Comparison of ENCODE assay signal across 7 cellular contexts in the genomic region with DNA sequence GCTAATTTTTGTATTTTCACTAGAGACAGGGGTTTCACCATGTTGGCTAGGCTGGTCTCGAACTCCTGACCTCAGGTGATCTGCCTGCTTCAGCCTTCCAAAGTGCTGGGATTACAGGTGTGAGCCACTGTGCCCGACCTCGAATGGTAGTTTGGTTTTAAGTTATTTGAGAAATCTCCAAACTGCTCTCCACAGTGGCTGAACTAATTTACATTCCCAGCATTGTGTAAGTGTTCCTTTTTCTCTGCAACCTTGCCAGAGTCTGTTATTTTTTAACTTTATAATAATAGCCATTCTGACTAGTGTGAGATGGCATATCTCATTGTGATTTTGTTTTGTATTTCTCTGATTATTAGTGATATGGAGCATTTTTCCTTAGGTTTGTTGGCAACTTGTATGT. TPM values are rescaled to one million over a fixed set of nuclear protein-coding genes. Genes with fewer than 3 reads are reported as not detected.
DNase-seq lines count a peak whose midpoint lies in the region; ATAC-seq, FAIRE-seq and TF ChIP-seq lines count a peak whose summit lies in the region.
"Not testable (repeated sequence)": the region's sequence is repeated elsewhere in the genome, so short reads cannot be mapped to it uniquely, and the experiment has no call there.
"Had no signal": no experiment of that assay in that cellular context is flagged by ENCODE, and none has a peak within 500 bp of the region (broad histone marks: within the 10 kb centered on the region; RNA-seq: fewer than 3 reads in every experiment).

No MANE protein-coding gene starts in this region.

- H3K4me3 ChIP-seq in epithelial cell of proximal tubule (ENCODE audit: low read depth, low read length); pancreas: not testable (repeated sequence)

- not testable (repeated sequence) for H3K79me1 ChIP-seq in H9 (ENCODE audit: insufficient read depth, low read depth, low read length, poor library complexity, severe bottlenecking)

- not testable (repeated sequence) for H3K27ac ChIP-seq in H9 (ENCODE audit: insufficient read length, low read depth, low read length); pancreas

- H3K4me1 Mint-ChIP-seq in H9 (peaks cover 18 to 24% of the 10 kb centered on the region in 2 experiments), chondrocyte (ENCODE audit: low read depth) (peaks cover 69% of the 10 kb centered on the region)

- intact Hi-C loops in pancreas (cut with DNase I) = not testable (repeated sequence)

- not testable (repeated sequence) for H2BK5ac ChIP-seq in H9 (ENCODE audit: insufficient read length, low read length)

- H3K4ac ChIP-seq in H9 (ENCODE audit: low read depth, low read length) = not testable (repeated sequence)

- no CpG with 5 or more reads among the region's 3 CpGs for WGBS in H9 (ENCODE audit: extremely low coverage, insufficient read length, low lambda C conversion rate)
- WGBS in pancreas, 2 donors = 38 to 43% methylated on average over 3 of the region's 3 CpGs

- not testable (repeated sequence) for H2BK15ac ChIP-seq in H9 (ENCODE audit: low read depth, low read length)

- not testable (repeated sequence) for H3K23ac ChIP-seq in H9 (ENCODE audit: insufficient read length, low read depth, low read length)

- not testable (repeated sequence) for H3K27me3 ChIP-seq in H9 (ENCODE audit: insufficient read depth, low read length); pancreas

- H3K23me2 ChIP-seq in H9 (ENCODE audit: insufficient read length, low read depth, low read length, poor library complexity, severe bottlenecking) = not testable (repeated sequence)

- peak overlapping the region in 2 of 3 experiments; percentile 15 to 17; a peak in 2 of 7 replicates for H3K27ac Mint-ChIP-seq in H9
- H3K27ac Mint-ChIP-seq in chondrocyte (ENCODE audit: unreplicated experiment) = peak overlapping the region; percentile 28

- H3K18ac ChIP-seq in H9 (ENCODE audit: insufficient read length, low read depth, low read length) = not testable (repeated sequence)

- not testable (repeated sequence) for H2BK120ac ChIP-seq in H9 (ENCODE audit: low read depth, low read length, poor library complexity, severe bottlenecking)

- not testable (repeated sequence) for H3K9ac ChIP-seq in H9 (ENCODE audit: extremely low read depth, insufficient read length, low read length)

- H3K9me3 Mint-ChIP-seq in H9; chondrocyte (ENCODE audit: low read depth): not testable (repeated sequence)

- H3K27me3 Mint-ChIP-seq in H9 (ENCODE audit: low read depth); chondrocyte (ENCODE audit: low read depth): not testable (repeated sequence)

- not testable (repeated sequence) for H3K4me2 ChIP-seq in H9 (ENCODE audit: insufficient read depth, insufficient read length, low read length)

- FAIRE-seq in pancreas (lab: Jason Lieb, UNC) = not testable (repeated sequence)

- H4K5ac ChIP-seq in H9 (ENCODE audit: insufficient read length, low read depth, low read length) = not testable (repeated sequence)

- not testable (repeated sequence) for H2AFZ ChIP-seq in H9 (ENCODE audit: low read length)

- H4K20me1 ChIP-seq in H9 (ENCODE audit: control insufficient read depth, insufficient read depth, insufficient read length) = not testable (repeated sequence)

- H3K56ac ChIP-seq in H9 (ENCODE audit: insufficient read length, low read depth, low read length) = not testable (repeated sequence)

- H4K8ac ChIP-seq in H9 (replicated peaks; ENCODE audit: insufficient read length, low read depth, low read length) = not testable (repeated sequence)

- H3K14ac ChIP-seq in H9 (ENCODE audit: insufficient read depth, low read length) = not testable (repeated sequence)

- H3K36me3 ChIP-seq in pancreas = not testable (repeated sequence)

- not testable (repeated sequence) for H3T11ph ChIP-seq in H9 (ENCODE audit: low read length)

- ATAC-seq in left lobe of liver (peak; percentile 41), pancreas (peak; percentile 23 to 66 (median 53))

- not testable (repeated sequence) for H2AK5ac ChIP-seq in H9 (ENCODE audit: insufficient read length, low read length)

- TF ChIP-seq CTCF in H9 (conservative IDR thresholded peaks at IDR 0.05); chondrocyte (IDR thresholded peaks at IDR 0.05); epithelial cell of proximal tubule (conservative IDR thresholded peaks at IDR 0.05; ENCODE audit: low read depth, low read length); pancreas (IDR thresholded peaks at IDR 0.05): not testable (repeated sequence)

- H3K79me2 ChIP-seq in H9 (ENCODE audit: insufficient read depth, low read length) = peaks cover 65% of the 10 kb centered on the region

- H3K4me1 ChIP-seq in H9 (ENCODE audit: insufficient read depth, low read length); pancreas: not testable (repeated sequence)

- H2BK12ac ChIP-seq in H9 (ENCODE audit: insufficient read length, low read depth, low read length) = not testable (repeated sequence)

- not testable (repeated sequence) for H3K4me3 Mint-ChIP-seq in H9; chondrocyte (ENCODE audit: unreplicated experiment)

- not testable (repeated sequence) for H2BK20ac ChIP-seq in H9 (ENCODE audit: low read depth, low read length, poor library complexity, severe bottlenecking)

- H3K36me3 Mint-ChIP-seq in H9 (ENCODE audit: insufficient read depth in 1 of 3, low read depth in 3 of 3) = peaks cover 6 to 23% (median 10%) of the 10 kb centered on the region in 3 experiments; a peak in 6 of 7 replicates
- H3K36me3 Mint-ChIP-seq in chondrocyte (ENCODE audit: low read depth) = not testable (repeated sequence)

- H4K91ac ChIP-seq in H9 (ENCODE audit: insufficient read length, low read depth, low read length) = not testable (repeated sequence)

- not testable (repeated sequence) for DNase-seq in H9; chondrocyte (ENCODE audit: low spot score); left lobe of liver (ENCODE audit: low spot score)
- DNase-seq in epithelial cell of proximal tubule (ENCODE audit: low read depth) (peak; percentile 42), kidney glomerular epithelial cell (lab: John Stamatoyannopoulos, UW) (peak; percentile 30), pancreas (peak in 1 of 6 donors; percentile 20)

- H3K9me3 ChIP-seq in H9 (ENCODE audit: control insufficient read depth, low read depth, low read length); pancreas: not testable (repeated sequence)

RNA-seq across cellular contexts. Expression of gene SPRED1, which starts 19.8 kb away (rescaled TPM):
- 41.0 and 42.1 TPM in 2 replicates for total RNA-seq in H9 (2021)
- total RNA-seq in chondrocyte = 26.7 to 29.8 TPM (median 26.8 TPM) in 3 replicates
- total RNA-seq in epithelial cell of proximal tubule = 12.3 and 14.2 TPM in 2 replicates
- total RNA-seq in left lobe of liver = 4.2 TPM
- 10 to 100 TPM in 2 of 6 donors, 1 to 10 TPM in 4; 4.3 to 19.2 (median 8.2) TPM for total RNA-seq in pancreas
- polyA plus RNA-seq in pancreas = 1 to 10 TPM; 2.5 to 3.7 TPM
- total RNA-seq: CD4-positive, CD25-positive, alpha-beta regulatory T cell had no signal
